ENCODE assay signal across 7 cellular contexts in the genomic region with DNA sequence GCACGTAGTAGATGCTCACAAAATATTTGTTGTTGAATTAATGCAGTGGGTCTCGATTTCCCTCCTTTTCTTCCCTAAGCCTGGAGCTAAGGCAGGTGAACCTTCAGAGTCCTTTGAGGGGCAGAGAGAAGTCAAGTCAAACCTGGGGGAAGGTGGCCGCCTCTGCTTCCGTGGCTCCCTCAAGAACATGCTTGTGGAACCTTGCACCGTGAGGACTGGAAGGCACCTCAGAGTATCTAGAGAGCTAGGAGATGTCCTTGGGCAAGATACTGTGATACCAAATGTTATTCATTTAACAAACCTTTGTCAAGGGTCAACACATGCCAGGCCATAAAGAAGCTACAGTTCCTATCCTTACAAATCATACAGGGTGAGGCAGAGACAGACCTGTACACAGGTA. TPM values are rescaled to one million over a fixed set of nuclear protein-coding genes. Genes with fewer than 3 reads are reported as not detected.
"Had no signal": no experiment of that assay in that cellular context is flagged by ENCODE, and none has a peak within 500 bp of the region (broad histone marks: within the 10 kb centered on the region; RNA-seq: fewer than 3 reads in every experiment).

No MANE protein-coding gene starts in this region.

- H3K4me3 Mint-ChIP-seq: GM23338, H9 had no signal

- H2AFZ ChIP-seq: GM23338 had no signal

- FAIRE-seq: H1, H54, HTR-8/SVneo had no signal

- H3K27ac Mint-ChIP-seq: GM23338, H9 had no signal

- H3K4me1 Mint-ChIP-seq: GM23338, H9 had no signal

- DNase-seq: IMR-90 had no signal

- H3K4me3 ChIP-seq: GM23338 had no signal

- H3K4me2 ChIP-seq: GM23338 had no signal

- H3K9me3 Mint-ChIP-seq: GM23338, H9 had no signal

RNA-seq across cellular contexts. Expression of a gene that starts 38.3 kb away (rescaled TPM):
- total RNA-seq: H9, IMR-90 had no signal
- polyA plus RNA-seq: IMR-90 had no signal

RNA-seq across cellular contexts. Expression of a gene that starts 42.0 kb away (rescaled TPM):
- total RNA-seq: HT-29, IMR-90 had no signal
- polyA plus RNA-seq: IMR-90 had no signal
